8 cellular contexts compared by ENCODE assay signal in the genomic region with DNA sequence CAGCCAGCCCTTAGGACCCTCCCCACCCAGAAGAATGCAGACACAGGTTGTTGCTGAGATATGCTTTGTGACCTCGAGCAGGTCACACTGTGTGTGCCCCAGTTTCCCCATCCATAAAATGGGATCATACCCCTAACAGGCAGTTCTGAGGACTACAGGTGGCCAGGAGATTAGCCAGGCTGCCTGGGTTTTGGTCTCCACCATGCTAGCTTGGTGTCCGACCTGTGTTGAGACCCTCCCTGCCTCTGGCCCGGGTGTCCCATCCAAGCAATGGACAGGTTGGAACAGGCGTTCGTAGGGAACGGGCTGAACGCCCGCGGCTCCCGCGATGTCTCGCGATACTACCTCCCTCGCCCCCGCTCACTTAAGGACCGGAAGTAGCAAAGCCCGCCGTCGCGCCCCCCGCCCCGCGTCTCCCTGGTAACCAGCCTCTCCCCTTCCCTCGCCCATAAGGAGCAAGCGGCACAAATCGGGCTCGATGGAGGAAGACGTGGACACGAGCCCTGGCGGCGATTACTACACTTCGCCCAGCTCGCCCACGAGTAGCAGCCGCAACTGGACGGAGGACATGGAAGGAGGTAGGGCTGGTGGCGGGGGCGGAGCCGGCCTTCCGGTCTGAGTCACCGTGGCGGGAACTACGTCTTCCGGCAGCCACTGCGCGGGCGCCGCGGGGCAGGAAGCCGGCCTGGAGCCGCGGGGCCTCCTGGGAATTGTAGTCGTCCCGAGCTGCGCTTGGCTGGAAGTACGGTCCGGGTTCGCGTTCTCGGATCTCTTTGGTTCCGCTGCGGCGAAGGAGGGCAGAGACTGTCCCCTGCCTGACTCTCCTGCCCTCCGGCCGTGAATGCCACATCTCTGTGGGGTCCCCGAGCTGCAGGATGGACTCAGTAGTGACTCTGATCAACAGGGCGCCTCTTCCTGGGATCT. TPM values are rescaled to one million over a fixed set of nuclear protein-coding genes. Genes with fewer than 3 reads are reported as not detected.
DNase-seq lines count a peak whose midpoint lies in the region; ATAC-seq and TF ChIP-seq lines count a peak whose summit lies in the region.

No MANE protein-coding gene starts in this region.

- peak; percentile 89 for ATAC-seq in GM21786 (IDR thresholded peaks at IDR 0.05; ENCODE audit: unreplicated experiment)
- peak; percentile 91 for ATAC-seq in foreskin keratinocyte

- peak overlapping the region; percentile 97 for H2AFZ ChIP-seq in neural progenitor cell (replicated peaks)

- peaks cover 14% of the 10 kb centered on the region for H3K4me1 Mint-ChIP-seq in neural progenitor cell

- intact Hi-C loops in stomach (cut with DNase I; ENCODE audit: low total_unique reads) = no loop called here

- no peaks in the 10 kb centered on the region for H3F3A ChIP-seq in neural progenitor cell (ENCODE audit: low read depth)

- no peaks in the 10 kb centered on the region for H3K4me1 ChIP-seq in foreskin keratinocyte
- H3K4me1 ChIP-seq in neural progenitor cell = no peaks in the 10 kb centered on the region
- H3K4me1 ChIP-seq in stomach = peaks cover 20 to 58% (median 47%) of the 10 kb centered on the region in 4 donors

- H3K27ac ChIP-seq in foreskin keratinocyte (peak overlapping the region; percentile 70), neural progenitor cell (no peak overlapping the region), stomach (peak overlapping the region; percentile 84 to 92 (median 90))

- H3K36me3 Mint-ChIP-seq in neural progenitor cell = no peaks in the 10 kb centered on the region

- WGBS in stomach, 5 donors = 3 to 5% (median 4%) methylated on average over 44 to 67 of the region's 67 CpGs

- H3K4me3 ChIP-seq in neural progenitor cell (peak overlapping the region; percentile 65), stomach (peak overlapping the region; percentile 39 to 60 (median 42))

- TF ChIP-seq POLR2A in Raji (IDR thresholded peaks at IDR 0.05; ENCODE audit: insufficient read depth, low read depth, low read length) (peak; percentile 86), stomach (IDR thresholded peaks at IDR 0.05) (no peak)

- peak overlapping the region; percentile 97 for H3K4me3 Mint-ChIP-seq in neural progenitor cell

- H3K27me3 Mint-ChIP-seq in neural progenitor cell (ENCODE audit: insufficient read depth, low read depth) = peaks cover 17% of the 10 kb centered on the region

- peak overlapping the region; percentile 100 for H3K27ac Mint-ChIP-seq in neural progenitor cell

- TF ChIP-seq CTCF in foreskin keratinocyte (conservative IDR thresholded peaks at IDR 0.05) (no peak), neural progenitor cell (IDR thresholded peaks at IDR 0.05) (no peak), stomach (IDR thresholded peaks at IDR 0.05) (no peak)

- H3K36me3 ChIP-seq in neural progenitor cell = no peaks in the 10 kb centered on the region
- peaks cover 54 to 77% (median 72%) of the 10 kb centered on the region in 4 donors for H3K36me3 ChIP-seq in stomach

- H3K9me3 Mint-ChIP-seq in neural progenitor cell = no peaks in the 10 kb centered on the region

- no peak for TF ChIP-seq EP300 in stomach (IDR thresholded peaks at IDR 0.05)

- H4K20me1 ChIP-seq in neural progenitor cell (ENCODE audit: low read depth) = no peaks in the 10 kb centered on the region

- H3K4me2 ChIP-seq in neural progenitor cell = peak overlapping the region; percentile 75

- DNase-seq in DMS79 (lab: John Stamatoyannopoulos, UW) = peak; percentile 90
- peak; percentile 92 for DNase-seq in LHCN-M2 (ENCODE audit: low read depth)
- DNase-seq in activated naive CD4-positive, alpha-beta T cell (lab: John Stamatoyannopoulos, UW) = peak; percentile 93 to 94 (median 93)
- DNase-seq in foreskin keratinocyte = peak; percentile 76 to 90
- DNase-seq in neural progenitor cell (ENCODE audit: low spot score) = peak; percentile 98
- DNase-seq in stomach = peak; percentile 95

- H3K9ac ChIP-seq in neural progenitor cell = peak overlapping the region; percentile 65

- H3K27me3 ChIP-seq in foreskin keratinocyte (no peaks in the 10 kb centered on the region), neural progenitor cell (no peaks in the 10 kb centered on the region), stomach (no peaks in the 10 kb centered on the region)

- H3K79me2 ChIP-seq in neural progenitor cell (ENCODE audit: low read depth) = no peaks in the 10 kb centered on the region

- H3K9me3 ChIP-seq in neural progenitor cell (ENCODE audit: low read depth) = no peaks in the 10 kb centered on the region
- no peaks in the 10 kb centered on the region for H3K9me3 ChIP-seq in stomach

RNA-seq across cellular contexts. Expression of a gene that starts 45.4 kb away (rescaled TPM):
- total RNA-seq in LHCN-M2 (2014; rRNA removed) (0.40 TPM in 1 of 2 replicates, not detected in the other), foreskin keratinocyte (not detected in 2 replicates), neural progenitor cell (ENCODE audit: low replicate concordance) (0.81 and 1.7 TPM in 2 replicates), stomach (100 to 1,000 TPM in 1 of 5 donors, 10 to 100 TPM in 1, 1 to 10 TPM in 2, not detected in 1; 1.4 to 178 (median 38.3) TPM)
- 0.47 TPM for polyA plus RNA-seq in LHCN-M2 (2012)
- polyA plus RNA-seq in foreskin keratinocyte (0.08 TPM in 1 of 2 replicates, not detected in the other), stomach (100 to 1,000 TPM in 1 of 3 donors, 10 to 100 TPM in 2; 14.1 to 116 (median 68.7) TPM)

RNA-seq across cellular contexts. Expression of a gene that starts 48.3 kb away (rescaled TPM):
- total RNA-seq in LHCN-M2 (2014; rRNA removed) = not detected in 2 replicates
- polyA plus RNA-seq in LHCN-M2 (2012) = not detected
- total RNA-seq in foreskin keratinocyte = not detected in 2 replicates
- not detected in 2 replicates for polyA plus RNA-seq in foreskin keratinocyte
- not detected in 2 replicates for total RNA-seq in neural progenitor cell (ENCODE audit: low replicate concordance)
- not detected for total RNA-seq in stomach
- 1 to 10 TPM in 1 of 3 donors, not detected in 2; 2.7 TPM for polyA plus RNA-seq in stomach
